8 cellular contexts compared by ENCODE assay signal in the genomic region with DNA sequence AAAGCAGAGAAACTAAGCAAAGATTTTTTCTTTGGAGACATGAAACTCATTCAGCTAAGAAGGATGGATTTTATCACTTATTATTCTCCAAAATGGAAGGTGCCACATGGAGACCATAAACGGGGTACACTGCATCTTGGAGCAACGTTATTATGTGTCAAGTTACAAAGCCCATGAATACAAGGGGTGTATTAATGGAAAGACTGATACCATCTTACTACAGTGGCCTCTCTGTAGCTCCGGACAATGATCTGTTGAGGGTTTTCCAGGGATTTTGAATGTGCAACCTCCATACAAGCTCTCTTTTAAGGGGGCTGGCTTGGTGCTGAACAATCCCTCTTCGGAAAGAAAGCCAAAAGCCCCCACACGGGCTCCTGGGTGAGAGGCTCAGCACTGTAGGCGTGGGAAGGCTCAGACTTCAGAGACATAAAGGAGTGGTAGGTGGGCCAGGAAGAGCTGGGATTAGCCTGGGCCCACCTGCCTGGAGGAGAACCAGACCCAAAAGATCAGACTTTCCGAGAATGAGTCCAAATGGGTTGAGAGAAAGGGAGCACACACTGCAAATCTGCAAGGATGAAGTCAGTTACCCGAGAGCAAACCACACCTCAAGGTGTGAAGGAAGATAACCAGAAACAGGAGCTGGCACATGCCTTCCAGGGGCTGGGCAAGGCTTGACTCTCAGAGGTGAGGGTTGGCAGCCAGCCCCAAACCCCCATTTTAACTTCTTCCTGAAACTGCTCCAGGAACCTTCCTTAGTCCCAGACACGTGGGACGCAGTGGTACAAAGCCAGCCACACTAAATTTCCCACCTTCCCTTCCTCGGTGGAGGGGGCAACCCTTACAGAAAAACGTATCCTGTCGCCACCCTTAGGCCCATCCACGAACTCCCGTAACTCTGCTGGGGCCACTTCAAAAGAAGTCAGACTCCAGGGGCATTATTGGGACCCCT. TPM values are rescaled to one million over a fixed set of nuclear protein-coding genes. Genes with fewer than 3 reads are reported as not detected.
DNase-seq lines count a peak whose midpoint lies in the region; ATAC-seq, FAIRE-seq and TF ChIP-seq lines count a peak whose summit lies in the region.

No MANE protein-coding gene starts in this region.

- TF ChIP-seq CTCF in nephron progenitor cell (IDR thresholded peaks at IDR 0.05): no peak

- H3K27me3 ChIP-seq in SJCRH30: no peaks in the 10 kb centered on the region

- no peaks in the 10 kb centered on the region for H3K36me3 Mint-ChIP-seq in nephron progenitor cell (ENCODE audit: low read depth)

- in situ Hi-C loops in Caki2 (cut with HindIII; ENCODE audit: low pct_unique_long_range_greater_than_20kb, low sequenced_read_pairs): no loop called here

- no peak for ATAC-seq in GM21526 (IDR thresholded peaks at IDR 0.05; ENCODE audit: low FRiP score, unreplicated experiment)

- peaks cover 28% of the 10 kb centered on the region for H3K27me3 Mint-ChIP-seq in nephron progenitor cell (ENCODE audit: low read depth, poor library complexity)

- H3K9me3 Mint-ChIP-seq in nephron progenitor cell: peaks cover 7% of the 10 kb centered on the region

- DNase-seq in Caki2 (ENCODE audit: low read depth): peak; percentile 28
- peak in 1 of 2 experiments; percentile 43 for DNase-seq in SJCRH30
- DNase-seq in epithelial cell of prostate (ENCODE audit: low read depth, low spot score): no peak
- no peak for DNase-seq in nephron progenitor cell
- DNase-seq in NAMALWA (ENCODE audit: low spot score): no peak
- DNase-seq in urothelium cell line (ENCODE audit: low spot score): no peak
- no peak for DNase-seq in activated CD4-positive, CD25-positive, alpha-beta regulatory T cell treated with anti-CD3 and anti-CD28 coated beads, Interleukin-2, amount 50 U/mL, for 72 hours

- H3K27ac ChIP-seq in SJCRH30 (peak overlapping the region; percentile 81), epithelial cell of prostate (peak overlapping the region; percentile 99)

- H3K27ac Mint-ChIP-seq in nephron progenitor cell: peak overlapping the region; percentile 59

- no peaks in the 10 kb centered on the region for H3K9me3 ChIP-seq in SJCRH30 (replicated peaks)

- peaks cover 43% of the 10 kb centered on the region for H3K4me1 ChIP-seq in SJCRH30

- H3K36me3 ChIP-seq in SJCRH30: no peaks in the 10 kb centered on the region; the same call in 1 of the 2 replicates

- peak overlapping the region; percentile 87 for H3K4me3 ChIP-seq in SJCRH30

- no peak for FAIRE-seq in urothelium cell line (lab: Jason Lieb, UNC)

- peaks cover 53% of the 10 kb centered on the region for H3K4me1 Mint-ChIP-seq in nephron progenitor cell

- H3K4me3 Mint-ChIP-seq in nephron progenitor cell: peak overlapping the region; percentile 94

RNA-seq across cellular contexts. Expression of a gene that starts 1.5 kb away (rescaled TPM):
- total RNA-seq in Caki2 (2014; rRNA removed; shearing (Covaris generic); ENCODE audit: low replicate concordance): 37.8 and 42.2 TPM in 2 replicates
- 33.2 and 34.2 TPM in 2 replicates for total RNA-seq in SJCRH30 (2014; rRNA removed; shearing (Covaris generic))

RNA-seq across cellular contexts. Expression of a gene that starts 59.2 kb away (rescaled TPM):
- total RNA-seq in Caki2 (2014; rRNA removed; shearing (Covaris generic); ENCODE audit: low replicate concordance): 56.1 and 67.4 TPM in 2 replicates
- total RNA-seq in SJCRH30 (2014; rRNA removed; shearing (Covaris generic)): 6.5 and 9.8 TPM in 2 replicates
